Comparison of ENCODE assay signal across 1 cellular context in the genomic region with DNA sequence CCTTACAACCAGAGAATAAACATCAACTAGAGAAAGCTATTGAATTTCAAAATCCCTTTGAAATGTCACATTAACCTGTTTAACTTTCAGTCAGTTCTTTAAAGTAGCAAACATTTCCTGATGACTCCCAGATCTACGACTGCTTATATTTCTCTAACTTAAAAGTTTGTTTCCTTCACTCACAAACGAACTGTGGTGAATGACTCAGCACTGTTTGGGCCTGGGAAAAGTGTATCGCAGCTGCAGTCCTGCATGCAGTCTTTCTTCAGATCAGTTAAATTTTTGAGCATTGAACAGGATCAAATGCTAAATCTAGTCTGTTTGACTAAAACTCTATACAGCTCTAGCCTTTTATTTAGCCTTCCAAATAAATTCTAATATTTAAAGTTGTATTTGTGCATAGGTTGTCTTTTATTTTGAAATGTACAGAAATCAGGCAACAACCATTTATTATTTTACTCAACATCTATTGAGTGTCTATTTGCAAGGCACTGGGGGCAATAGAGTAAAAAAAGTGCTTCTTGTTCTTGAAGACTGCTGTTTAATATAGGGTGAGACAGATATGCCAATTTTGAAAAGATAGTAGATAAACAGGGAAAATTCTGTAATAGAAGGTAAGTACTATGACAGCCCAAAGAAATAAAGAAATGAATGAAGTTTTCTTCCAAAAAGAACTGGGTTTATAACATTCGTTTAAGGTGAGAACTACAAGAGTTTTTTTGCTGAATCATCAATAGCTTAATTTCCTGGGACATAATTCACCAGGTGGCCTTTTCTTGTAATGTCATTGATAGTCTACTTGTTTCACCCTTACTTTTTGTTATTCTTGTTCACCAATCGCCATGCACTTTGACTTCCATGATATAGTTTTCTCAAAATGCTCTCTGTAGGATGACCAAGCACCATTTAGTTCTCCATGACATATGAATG.
TF ChIP-seq lines count a peak whose summit lies in the region.

No MANE protein-coding gene starts in this region.

TF ChIP-seq in GM12878, 131 proteins besides CTCF, POLR2A, EP300 and RAD21 (continued from another document):
- no peak for TF ChIP-seq E2F8 (IDR thresholded peaks at IDR 0.05; ENCODE audit: low read depth, partially characterized antibody)
